Comparison of ENCODE assay signal across 11 cellular contexts in genomic region chr1:194024659-194025058, GRCh38.
DNase-seq lines count a peak whose midpoint lies in the region; ATAC-seq and TF ChIP-seq lines count a peak whose summit lies in the region.
"Had no signal": no experiment of that assay in that cellular context is flagged by ENCODE, and none has a peak within 500 bp of the region (broad histone marks: within the 10 kb centered on the region; RNA-seq: fewer than 3 reads in every experiment).

No MANE protein-coding gene starts in this region.

- no peaks in the 10 kb centered on the region for H3K79me2 ChIP-seq in fibroblast of lung (ENCODE audit: control insufficient read depth, insufficient read depth, low read length)

- H3K36me3 Mint-ChIP-seq in activated naive CD8-positive, alpha-beta T cell treated with anti-CD3 and anti-CD28 coated beads for 36 hours: peaks cover 2% of the 10 kb centered on the region
- H3K36me3 Mint-ChIP-seq: CD14-positive monocyte had no signal

- H3K27ac Mint-ChIP-seq in activated naive CD8-positive, alpha-beta T cell treated with anti-CD3 and anti-CD28 coated beads for 36 hours: no peak overlapping the region
- H3K27ac Mint-ChIP-seq: CD14-positive monocyte had no signal

- no peaks in the 10 kb centered on the region for H3K4me1 Mint-ChIP-seq in activated naive CD8-positive, alpha-beta T cell treated with anti-CD3 and anti-CD28 coated beads for 36 hours

- H4K20me1 ChIP-seq in fibroblast of lung (ENCODE audit: control insufficient read depth, extremely low read depth, insufficient read depth, low read length): no peaks in the 10 kb centered on the region

- H2AFZ ChIP-seq in fibroblast of lung (ENCODE audit: low read length): no peak overlapping the region

- no peaks in the 10 kb centered on the region for H3K27me3 ChIP-seq in RWPE2 (ENCODE audit: insufficient read depth, poor library complexity, severe bottlenecking)
- H3K27me3 ChIP-seq in fibroblast of lung (ENCODE audit: control insufficient read depth, insufficient read depth, low read length): no peaks in the 10 kb centered on the region

- no peak overlapping the region for H3K4me2 ChIP-seq in fibroblast of lung (ENCODE audit: extremely low read depth, insufficient read depth, low read length)

- H3K36me3 ChIP-seq in RWPE2 (ENCODE audit: low read depth): 0 out of 2 replicates have a peak, but pooled peaks cover 2% of the 10 kb centered on the region
- H3K36me3 ChIP-seq in fibroblast of lung (ENCODE audit: control insufficient read depth, insufficient read depth, low read length): no peaks in the 10 kb centered on the region

- H3K4me3 ChIP-seq in RWPE2 (ENCODE audit: severe bottlenecking) (no peak overlapping the region), fibroblast of lung (replicated peaks in 1 of 4; ENCODE audit: control extremely low read depth in 1 of 4, insufficient read depth in 1 of 4, low read depth in 3 of 4, low read length in 4 of 4) (no peak overlapping the region)

- peaks cover 10% of the 10 kb centered on the region for H3K4me1 ChIP-seq in RWPE2 (ENCODE audit: insufficient read depth, poor library complexity, severe bottlenecking)
- no peaks in the 10 kb centered on the region for H3K4me1 ChIP-seq in fibroblast of lung (ENCODE audit: control insufficient read depth, extremely low read depth, insufficient read depth, low read length)

- H3K27ac ChIP-seq in RWPE2 (ENCODE audit: poor library complexity, severe bottlenecking): peak overlapping the region; percentile 39
- no peak overlapping the region for H3K27ac ChIP-seq in fibroblast of lung (ENCODE audit: insufficient read depth, low read length)

- no peaks in the 10 kb centered on the region for H3K9me3 ChIP-seq in RWPE2 (ENCODE audit: severe bottlenecking)
- no peaks in the 10 kb centered on the region for H3K9me3 ChIP-seq in fibroblast of lung (ENCODE audit: control insufficient read depth, insufficient read depth, low read depth, low read length)

- peaks cover 5% of the 10 kb centered on the region for H3K9me3 Mint-ChIP-seq in activated naive CD8-positive, alpha-beta T cell treated with anti-CD3 and anti-CD28 coated beads for 36 hours

- DNase-seq in ACHN (peak; percentile 62), HPDE6-E6E7 (ENCODE audit: extremely low spot score) (peak; percentile 21), RWPE2 (ENCODE audit: low spot score) (no peak), fibroblast of lung (ENCODE audit: low read depth in 2 of 2) (peak; percentile 86 to 94), HUDEP-2 (lab: John Stamatoyannopoulos, UW; ENCODE audit: unreplicated experiment in 76 of 76) (no peak), medulla oblongata (ENCODE audit: extremely low spot score) (no peak)
- no peak for DNase-seq in activated naive CD8-positive, alpha-beta T cell treated with anti-CD3 and anti-CD28 coated beads for 36 hours
- DNase-seq: amniotic stem cell, retina had no signal

- no peak for TF ChIP-seq CTCF in RWPE2 (IDR thresholded peaks at IDR 0.05; ENCODE audit: poor library complexity, severe bottlenecking)
- TF ChIP-seq CTCF in fibroblast of lung (conservative IDR thresholded peaks at IDR 0.05 in 1 of 2, IDR thresholded peaks at IDR 0.05 in 1 of 2; ENCODE audit: low read depth in 1 of 2, low read length in 2 of 2): no peak

- in situ Hi-C loops in ACHN (cut with HindIII; ENCODE audit: low pct_ligation_motif_present, low pct_unique_long_range_greater_than_20kb, low sequenced_read_pairs): no loop called here

- ATAC-seq in RWPE2 (ENCODE audit: low read depth): peak; percentile 77
- ATAC-seq in HG03280 (IDR thresholded peaks at IDR 0.05; ENCODE audit: unreplicated experiment): no peak

- H3K4me3 Mint-ChIP-seq in activated naive CD8-positive, alpha-beta T cell treated with anti-CD3 and anti-CD28 coated beads for 36 hours: no peak overlapping the region
- H3K4me3 Mint-ChIP-seq: CD14-positive monocyte had no signal

- H3K9ac ChIP-seq in fibroblast of lung (ENCODE audit: insufficient read depth, low read length): no peak overlapping the region

- H3K27me3 Mint-ChIP-seq in activated naive CD8-positive, alpha-beta T cell treated with anti-CD3 and anti-CD28 coated beads for 36 hours: no peaks in the 10 kb centered on the region

Comparison
In these comparisons a context has a peak if more than half of its experiments do, and no peak if none do; other contexts are left out.
1. DNase-seq: peak in ACHN (single experiment), HPDE6-E6E7 (single experiment) and fibroblast of lung (2 of 2); none in RWPE2 (single experiment), activated naive CD8-positive, alpha-beta T cell treated with anti-CD3 and anti-CD28 coated beads for 36 hours (single experiment), HUDEP-2 (0 of 76) and medulla oblongata (single experiment).